In genomic region chr3:185717121-185717520, GRCh38 we compare ENCODE assay signal across 9 cellular contexts.
DNase-seq lines count a peak whose midpoint lies in the region; ATAC-seq and TF ChIP-seq lines count a peak whose summit lies in the region.
"Had no signal": no experiment of that assay in that cellular context is flagged by ENCODE, and none has a peak within 500 bp of the region (broad histone marks: within the 10 kb centered on the region; RNA-seq: fewer than 3 reads in every experiment).

No MANE protein-coding gene starts in this region.

- H2AFZ ChIP-seq in PC-9, result no peak overlapping the region

- ATAC-seq in GM19023 (IDR thresholded peaks at IDR 0.05; ENCODE audit: unreplicated experiment) (no peak), HG02885 (IDR thresholded peaks at IDR 0.05; ENCODE audit: poor library complexity, unreplicated experiment) (no peak)

- H3K4me3 Mint-ChIP-seq in osteocyte (ENCODE audit: unreplicated experiment), result no peak overlapping the region

- H3K4me1 ChIP-seq in PC-9 (replicated peaks; ENCODE audit: insufficient read depth), result peaks cover 37% of the 10 kb centered on the region
- peaks cover 0 to 33% (median 13%) of the 10 kb centered on the region in 3 donors for H3K4me1 ChIP-seq in esophagus squamous epithelium

- 0 out of 2 replicates have a peak overlapping the region, but pooled peaks have one; percentile 0 for H3K4me2 ChIP-seq in PC-9

- H3F3A ChIP-seq in PC-9 (ENCODE audit: insufficient read depth, low read depth), result peaks cover 60% of the 10 kb centered on the region

- TF ChIP-seq CTCF in PC-9 (conservative IDR thresholded peaks at IDR 0.05) (no peak), esophagus squamous epithelium (IDR thresholded peaks at IDR 0.05) (no peak), osteocyte (IDR thresholded peaks at IDR 0.05) (no peak)

- H3K4me3 ChIP-seq in PC-9 (no peak overlapping the region), esophagus squamous epithelium (no peak overlapping the region)

- H3K27me3 ChIP-seq in PC-9 (ENCODE audit: insufficient read depth, low read depth) (no peaks in the 10 kb centered on the region), esophagus squamous epithelium (no peaks in the 10 kb centered on the region)

- CTCF ChIA-PET in PC-9 (lab: Charles Lee), result no interaction called here

- H3K27ac Mint-ChIP-seq in osteocyte (ENCODE audit: unreplicated experiment), result peak overlapping the region; percentile 90

- peaks cover 67% of the 10 kb centered on the region for H4K20me1 ChIP-seq in PC-9 (ENCODE audit: insufficient read depth)

- DNase-seq in GM04503 (ENCODE audit: low read depth), result peak; percentile 83
- DNase-seq in PC-9, result no peak
- no peak for DNase-seq in esophagus squamous epithelium (lab: John Stamatoyannopoulos, UW)
- DNase-seq in osteocyte (ENCODE audit: extremely low spot score, unreplicated experiment), result no peak
- DNase-seq in stimulated activated CD4-positive, alpha-beta T cell treated with anti-CD3 and anti-CD28 coated beads, Interleukin-4, amount 100 ng/mL, for 1 hour, result no peak
- DNase-seq in islet precursor cell, result no peak
- DNase-seq: effector memory CD4-positive, alpha-beta T cell had no signal

- no TSS peak for BruUV-seq in PC-9 (replicated peaks; lab: Mats Ljungman, UMichigan)

- H3K36me3 ChIP-seq in PC-9 (ENCODE audit: low read depth) (0 out of 2 replicates have a peak, but pooled peaks cover 13% of the 10 kb centered on the region), esophagus squamous epithelium (no peaks in the 10 kb centered on the region)

- no peak for TF ChIP-seq POLR2A in esophagus squamous epithelium (IDR thresholded peaks at IDR 0.05)

- no peaks in the 10 kb centered on the region for H3K27me3 Mint-ChIP-seq in osteocyte (ENCODE audit: unreplicated experiment)

- H3K9me3 ChIP-seq in PC-9 (ENCODE audit: insufficient read depth, low read depth) (no peaks in the 10 kb centered on the region), esophagus squamous epithelium (no peaks in the 10 kb centered on the region)

- H3K27ac ChIP-seq in PC-9 (peak overlapping the region; percentile 43), esophagus squamous epithelium (peak overlapping the region; percentile 7 to 69 (median 49))

- 0 to 13% methylated on average over 2 to 4 of the region's 4 CpGs for WGBS in esophagus squamous epithelium, 2 donors

- intact Hi-C loops in PC-9 (cut with micrococcal nuclease; ENCODE audit: unreplicated experiment), result no loop called here
- intact Hi-C loops in esophagus squamous epithelium (cut with DNase I), result no loop called here

- POLR2A ChIA-PET in PC-9 (lab: Charles Lee; ENCODE audit: unreplicated experiment), result no interaction called here

- no peaks in the 10 kb centered on the region for H3K9me3 Mint-ChIP-seq in osteocyte (ENCODE audit: unreplicated experiment)

- H3K4me1 Mint-ChIP-seq in osteocyte (ENCODE audit: unreplicated experiment), result peaks cover 51% of the 10 kb centered on the region

- H3K9me2 ChIP-seq in PC-9 (ENCODE audit: insufficient read depth), result no peaks in the 10 kb centered on the region

- peaks cover 6% of the 10 kb centered on the region for H3K36me3 Mint-ChIP-seq in osteocyte (ENCODE audit: unreplicated experiment)

- H3K79me2 ChIP-seq in PC-9 (ENCODE audit: low read depth), result peaks cover 96% of the 10 kb centered on the region
